Comparison of ENCODE assay signal across 2 cellular contexts in the genomic region with DNA sequence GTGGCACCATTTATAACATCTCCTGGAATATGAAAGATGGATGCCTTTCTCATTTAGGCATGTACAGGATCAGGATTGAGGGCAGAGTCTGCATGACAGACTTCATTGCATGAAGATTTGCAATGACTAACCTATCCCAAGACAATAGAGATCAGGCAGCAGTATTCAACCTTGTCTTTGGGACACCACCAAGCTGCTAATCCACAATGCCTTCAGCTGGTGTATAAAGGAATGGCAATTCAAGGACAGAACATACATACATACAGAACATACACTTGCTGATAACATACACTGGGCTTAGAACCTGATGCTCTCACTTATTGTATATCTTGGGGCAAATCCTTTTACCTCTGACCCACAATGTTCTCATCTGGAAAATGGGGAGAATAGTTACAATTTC.
TF ChIP-seq lines count a peak whose summit lies in the region.

No MANE protein-coding gene starts in this region.

TF ChIP-seq in GM23338, 12 proteins besides CTCF, POLR2A, EP300 and RAD21 (continued from another document and continues in another):
- TF ChIP-seq EZH2phosphoT487 (IDR thresholded peaks at IDR 0.05; ENCODE audit: unreplicated experiment), result no peak
- TF ChIP-seq, protein P1, sequence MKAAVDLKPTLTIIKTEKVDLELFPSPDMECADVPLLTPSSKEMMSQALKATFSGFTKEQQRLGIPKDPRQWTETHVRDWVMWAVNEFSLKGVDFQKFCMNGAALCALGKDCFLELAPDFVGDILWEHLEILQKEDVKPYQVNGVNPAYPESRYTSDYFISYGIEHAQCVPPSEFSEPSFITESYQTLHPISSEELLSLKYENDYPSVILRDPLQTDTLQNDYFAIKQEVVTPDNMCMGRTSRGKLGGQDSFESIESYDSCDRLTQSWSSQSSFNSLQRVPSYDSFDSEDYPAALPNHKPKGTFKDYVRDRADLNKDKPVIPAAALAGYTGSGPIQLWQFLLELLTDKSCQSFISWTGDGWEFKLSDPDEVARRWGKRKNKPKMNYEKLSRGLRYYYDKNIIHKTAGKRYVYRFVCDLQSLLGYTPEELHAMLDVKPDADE (IDR thresholded peaks at IDR 0.05), result no peak
- TF ChIP-seq, protein P2, sequence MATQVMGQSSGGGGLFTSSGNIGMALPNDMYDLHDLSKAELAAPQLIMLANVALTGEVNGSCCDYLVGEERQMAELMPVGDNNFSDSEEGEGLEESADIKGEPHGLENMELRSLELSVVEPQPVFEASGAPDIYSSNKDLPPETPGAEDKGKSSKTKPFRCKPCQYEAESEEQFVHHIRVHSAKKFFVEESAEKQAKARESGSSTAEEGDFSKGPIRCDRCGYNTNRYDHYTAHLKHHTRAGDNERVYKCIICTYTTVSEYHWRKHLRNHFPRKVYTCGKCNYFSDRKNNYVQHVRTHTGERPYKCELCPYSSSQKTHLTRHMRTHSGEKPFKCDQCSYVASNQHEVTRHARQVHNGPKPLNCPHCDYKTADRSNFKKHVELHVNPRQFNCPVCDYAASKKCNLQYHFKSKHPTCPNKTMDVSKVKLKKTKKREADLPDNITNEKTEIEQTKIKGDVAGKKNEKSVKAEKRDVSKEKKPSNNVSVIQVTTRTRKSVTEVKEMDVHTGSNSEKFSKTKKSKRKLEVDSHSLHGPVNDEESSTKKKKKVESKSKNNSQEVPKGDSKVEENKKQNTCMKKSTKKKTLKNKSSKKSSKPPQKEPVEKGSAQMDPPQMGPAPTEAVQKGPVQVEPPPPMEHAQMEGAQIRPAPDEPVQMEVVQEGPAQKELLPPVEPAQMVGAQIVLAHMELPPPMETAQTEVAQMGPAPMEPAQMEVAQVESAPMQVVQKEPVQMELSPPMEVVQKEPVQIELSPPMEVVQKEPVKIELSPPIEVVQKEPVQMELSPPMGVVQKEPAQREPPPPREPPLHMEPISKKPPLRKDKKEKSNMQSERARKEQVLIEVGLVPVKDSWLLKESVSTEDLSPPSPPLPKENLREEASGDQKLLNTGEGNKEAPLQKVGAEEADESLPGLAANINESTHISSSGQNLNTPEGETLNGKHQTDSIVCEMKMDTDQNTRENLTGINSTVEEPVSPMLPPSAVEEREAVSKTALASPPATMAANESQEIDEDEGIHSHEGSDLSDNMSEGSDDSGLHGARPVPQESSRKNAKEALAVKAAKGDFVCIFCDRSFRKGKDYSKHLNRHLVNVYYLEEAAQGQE (IDR thresholded peaks at IDR 0.05; ENCODE audit: unreplicated experiment), result no peak
- TF ChIP-seq, protein P3, sequence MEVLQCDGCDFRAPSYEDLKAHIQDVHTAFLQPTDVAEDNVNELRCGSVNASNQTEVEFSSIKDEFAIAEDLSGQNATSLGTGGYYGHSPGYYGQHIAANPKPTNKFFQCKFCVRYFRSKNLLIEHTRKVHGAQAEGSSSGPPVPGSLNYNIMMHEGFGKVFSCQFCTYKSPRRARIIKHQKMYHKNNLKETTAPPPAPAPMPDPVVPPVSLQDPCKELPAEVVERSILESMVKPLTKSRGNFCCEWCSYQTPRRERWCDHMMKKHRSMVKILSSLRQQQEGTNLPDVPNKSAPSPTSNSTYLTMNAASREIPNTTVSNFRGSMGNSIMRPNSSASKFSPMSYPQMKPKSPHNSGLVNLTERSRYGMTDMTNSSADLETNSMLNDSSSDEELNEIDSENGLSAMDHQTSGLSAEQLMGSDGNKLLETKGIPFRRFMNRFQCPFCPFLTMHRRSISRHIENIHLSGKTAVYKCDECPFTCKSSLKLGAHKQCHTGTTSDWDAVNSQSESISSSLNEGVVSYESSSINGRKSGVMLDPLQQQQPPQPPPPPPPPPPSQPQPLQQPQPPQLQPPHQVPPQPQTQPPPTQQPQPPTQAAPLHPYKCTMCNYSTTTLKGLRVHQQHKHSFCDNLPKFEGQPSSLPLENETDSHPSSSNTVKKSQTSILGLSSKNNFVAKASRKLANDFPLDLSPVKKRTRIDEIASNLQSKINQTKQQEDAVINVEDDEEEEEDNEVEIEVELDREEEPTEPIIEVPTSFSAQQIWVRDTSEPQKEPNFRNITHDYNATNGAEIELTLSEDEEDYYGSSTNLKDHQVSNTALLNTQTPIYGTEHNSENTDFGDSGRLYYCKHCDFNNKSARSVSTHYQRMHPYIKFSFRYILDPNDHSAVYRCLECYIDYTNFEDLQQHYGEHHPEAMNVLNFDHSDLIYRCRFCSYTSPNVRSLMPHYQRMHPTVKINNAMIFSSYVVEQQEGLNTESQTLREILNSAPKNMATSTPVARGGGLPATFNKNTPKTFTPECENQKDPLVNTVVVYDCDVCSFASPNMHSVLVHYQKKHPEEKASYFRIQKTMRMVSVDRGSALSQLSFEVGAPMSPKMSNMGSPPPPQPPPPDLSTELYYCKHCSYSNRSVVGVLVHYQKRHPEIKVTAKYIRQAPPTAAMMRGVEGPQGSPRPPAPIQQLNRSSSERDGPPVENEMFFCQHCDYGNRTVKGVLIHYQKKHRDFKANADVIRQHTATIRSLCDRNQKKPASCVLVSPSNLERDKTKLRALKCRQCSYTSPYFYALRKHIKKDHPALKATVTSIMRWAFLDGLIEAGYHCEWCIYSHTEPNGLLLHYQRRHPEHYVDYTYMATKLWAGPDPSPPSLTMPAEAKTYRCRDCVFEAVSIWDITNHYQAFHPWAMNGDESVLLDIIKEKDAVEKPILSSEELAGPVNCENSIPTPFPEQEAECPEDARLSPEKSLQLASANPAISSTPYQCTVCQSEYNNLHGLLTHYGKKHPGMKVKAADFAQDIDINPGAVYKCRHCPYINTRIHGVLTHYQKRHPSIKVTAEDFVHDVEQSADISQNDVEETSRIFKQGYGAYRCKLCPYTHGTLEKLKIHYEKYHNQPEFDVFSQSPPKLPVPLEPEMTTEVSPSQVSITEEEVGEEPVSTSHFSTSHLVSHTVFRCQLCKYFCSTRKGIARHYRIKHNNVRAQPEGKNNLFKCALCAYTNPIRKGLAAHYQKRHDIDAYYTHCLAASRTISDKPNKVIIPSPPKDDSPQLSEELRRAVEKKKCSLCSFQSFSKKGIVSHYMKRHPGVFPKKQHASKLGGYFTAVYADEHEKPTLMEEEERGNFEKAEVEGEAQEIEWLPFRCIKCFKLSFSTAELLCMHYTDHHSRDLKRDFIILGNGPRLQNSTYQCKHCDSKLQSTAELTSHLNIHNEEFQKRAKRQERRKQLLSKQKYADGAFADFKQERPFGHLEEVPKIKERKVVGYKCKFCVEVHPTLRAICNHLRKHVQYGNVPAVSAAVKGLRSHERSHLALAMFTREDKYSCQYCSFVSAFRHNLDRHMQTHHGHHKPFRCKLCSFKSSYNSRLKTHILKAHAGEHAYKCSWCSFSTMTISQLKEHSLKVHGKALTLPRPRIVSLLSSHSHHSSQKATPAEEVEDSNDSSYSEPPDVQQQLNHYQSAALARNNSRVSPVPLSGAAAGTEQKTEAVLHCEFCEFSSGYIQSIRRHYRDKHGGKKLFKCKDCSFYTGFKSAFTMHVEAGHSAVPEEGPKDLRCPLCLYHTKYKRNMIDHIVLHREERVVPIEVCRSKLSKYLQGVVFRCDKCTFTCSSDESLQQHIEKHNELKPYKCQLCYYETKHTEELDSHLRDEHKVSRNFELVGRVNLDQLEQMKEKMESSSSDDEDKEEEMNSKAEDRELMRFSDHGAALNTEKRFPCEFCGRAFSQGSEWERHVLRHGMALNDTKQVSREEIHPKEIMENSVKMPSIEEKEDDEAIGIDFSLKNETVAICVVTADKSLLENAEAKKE (CRISPR knock-in tag; IDR thresholded peaks at IDR 0.05), result no peak
- no peak for TF ChIP-seq ZNF114 (CRISPR knock-in tag; IDR thresholded peaks at IDR 0.05)
- no peak for TF ChIP-seq NANOG (IDR thresholded peaks at IDR 0.05; ENCODE audit: borderline replicate concordance)
- TF ChIP-seq ZNF331 (CRISPR knock-in tag; IDR thresholded peaks at IDR 0.05; ENCODE audit: low read depth), result no peak
- TF ChIP-seq CREB1 (CRISPR knock-in tag; IDR thresholded peaks at IDR 0.05; ENCODE audit: low read depth), result no peak
- TF ChIP-seq EZH2 (IDR thresholded peaks at IDR 0.05; ENCODE audit: low read depth, unreplicated experiment), result no peak
- TF ChIP-seq JUNB (IDR thresholded peaks at IDR 0.05; ENCODE audit: unreplicated experiment), result no peak

TF ChIP-seq in H1, 55 proteins besides CTCF, POLR2A, EP300 and RAD21:
- TF ChIP-seq SP1 (IDR thresholded peaks at IDR 0.05; ENCODE audit: low read depth, low read length) (no peak), SRF (IDR thresholded peaks at IDR 0.05; ENCODE audit: low read depth, low read length) (no peak), CEBPB (IDR thresholded peaks at IDR 0.05; ENCODE audit: low read depth, low read length) (no peak), EGR1 (IDR thresholded peaks at IDR 0.05; ENCODE audit: borderline replicate concordance, low read depth, low read length) (no peak), SIN3A (conservative IDR thresholded peaks at IDR 0.05 in 1 of 2, IDR thresholded peaks at IDR 0.05 in 1 of 2; ENCODE audit: low read depth in 1 of 2, low read length in 2 of 2) (no peak), CHD1 (IDR thresholded peaks at IDR 0.05; ENCODE audit: low read depth, low read length) (no peak), YY1 (IDR thresholded peaks at IDR 0.05; ENCODE audit: low read depth, low read length) (no peak), BCL11A (IDR thresholded peaks at IDR 0.05; ENCODE audit: low read depth in 2 of 2, low read length in 2 of 2) (no peak), KDM4A (IDR thresholded peaks at IDR 0.05; ENCODE audit: low read depth, low read length, severe bottlenecking) (no peak), KDM1A (IDR thresholded peaks at IDR 0.05; ENCODE audit: borderline replicate concordance, low read length) (no peak), MAFK (IDR thresholded peaks at IDR 0.05; ENCODE audit: low read depth, low read length) (no peak), KDM5A (IDR thresholded peaks at IDR 0.05; ENCODE audit: low read length) (no peak), POU5F1 (IDR thresholded peaks at IDR 0.05; ENCODE audit: low read depth, low read length) (no peak), SIRT6 (IDR thresholded peaks at IDR 0.05; ENCODE audit: low read length) (no peak)
- TF ChIP-seq, protein P4, sequence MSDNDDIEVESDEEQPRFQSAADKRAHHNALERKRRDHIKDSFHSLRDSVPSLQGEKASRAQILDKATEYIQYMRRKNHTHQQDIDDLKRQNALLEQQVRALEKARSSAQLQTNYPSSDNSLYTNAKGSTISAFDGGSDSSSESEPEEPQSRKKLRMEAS (IDR thresholded peaks at IDR 0.05), result no peak
- TF ChIP-seq, protein P5, sequence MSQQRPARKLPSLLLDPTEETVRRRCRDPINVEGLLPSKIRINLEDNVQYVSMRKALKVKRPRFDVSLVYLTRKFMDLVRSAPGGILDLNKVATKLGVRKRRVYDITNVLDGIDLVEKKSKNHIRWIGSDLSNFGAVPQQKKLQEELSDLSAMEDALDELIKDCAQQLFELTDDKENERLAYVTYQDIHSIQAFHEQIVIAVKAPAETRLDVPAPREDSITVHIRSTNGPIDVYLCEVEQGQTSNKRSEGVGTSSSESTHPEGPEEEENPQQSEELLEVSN (IDR thresholded peaks at IDR 0.05), result no peak
- TF ChIP-seq, protein P6, sequence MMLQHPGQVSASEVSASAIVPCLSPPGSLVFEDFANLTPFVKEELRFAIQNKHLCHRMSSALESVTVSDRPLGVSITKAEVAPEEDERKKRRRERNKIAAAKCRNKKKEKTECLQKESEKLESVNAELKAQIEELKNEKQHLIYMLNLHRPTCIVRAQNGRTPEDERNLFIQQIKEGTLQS (IDR thresholded peaks at IDR 0.05; ENCODE audit: insufficient read depth, low read depth, low read length), result no peak
